14 cellular contexts compared by ENCODE assay signal in the genomic region with DNA sequence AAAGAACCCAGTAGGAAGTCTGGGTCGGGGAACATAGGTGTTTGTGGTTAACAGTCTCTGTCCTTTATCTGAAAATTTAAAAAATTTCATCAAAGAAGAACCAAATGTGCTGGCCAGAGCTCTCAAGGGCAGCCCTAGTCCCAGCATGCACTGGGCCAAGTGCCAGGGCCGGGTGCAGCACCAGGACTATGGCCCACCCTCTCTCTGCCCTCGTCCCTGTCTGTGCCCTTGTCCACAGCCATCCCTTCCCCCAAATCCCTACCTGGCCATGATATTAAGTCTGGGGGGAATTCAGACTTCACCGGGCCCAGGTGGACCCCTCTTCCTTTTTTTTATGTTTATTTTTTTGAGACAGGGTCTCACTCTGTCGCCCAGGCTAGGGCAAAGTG. TPM values are rescaled to one million over a fixed set of nuclear protein-coding genes. Genes with fewer than 3 reads are reported as not detected.
DNase-seq lines count a peak whose midpoint lies in the region; ATAC-seq and TF ChIP-seq lines count a peak whose summit lies in the region.
"Had no signal": no experiment of that assay in that cellular context is flagged by ENCODE, and none has a peak within 500 bp of the region (broad histone marks: within the 10 kb centered on the region; RNA-seq: fewer than 3 reads in every experiment).

No MANE protein-coding gene starts in this region.

- H3K4me1 Mint-ChIP-seq in chondrocyte (ENCODE audit: low read depth) (peaks cover 21% of the 10 kb centered on the region), progenitor cell of endocrine pancreas (ENCODE audit: low read depth) (peaks cover 5% of the 10 kb centered on the region)
- H3K4me1 Mint-ChIP-seq: neural crest cell had no signal

- H3K9me3 Mint-ChIP-seq in chondrocyte (ENCODE audit: low read depth) (peaks cover 2% of the 10 kb centered on the region), progenitor cell of endocrine pancreas (ENCODE audit: low read depth) (no peaks in the 10 kb centered on the region)
- H3K9me3 Mint-ChIP-seq: activated naive CD8-positive, alpha-beta T cell treated with anti-CD3 and anti-CD28 coated beads, Interleukin-2, amount 10 ng/mL, durations not matched to agents 7 days and 5 days; neural crest cell had no signal

- H3K4me1 ChIP-seq in left ventricle myocardium inferior (no peaks in the 10 kb centered on the region), muscle layer of duodenum (ENCODE audit: control insufficient read depth in 1 of 2, insufficient read depth in 2 of 2, low read length in 2 of 2) (peaks cover 0 to 4% of the 10 kb centered on the region in 2 donors), transverse colon (peaks cover 0 to 3% (median 0%) of the 10 kb centered on the region in 4 donors)

- no peak for TF ChIP-seq POLR2A in transverse colon (IDR thresholded peaks at IDR 0.05)

- no peak overlapping the region for H3K4me3 ChIP-seq in left ventricle myocardium inferior
- no peak overlapping the region for H3K4me3 ChIP-seq in muscle layer of duodenum (ENCODE audit: low read depth in 1 of 2, low read length in 2 of 2)
- H3K4me3 ChIP-seq in transverse colon: no peak overlapping the region
- H3K4me3 ChIP-seq: hepatocyte, lung had no signal

- 71 to 83% methylated on average over 3 to 5 of the region's 5 CpGs for WGBS in transverse colon (ENCODE audit: low coverage in 1 of 2), 2 donors

- in situ Hi-C loops in transverse colon (cut with MboI; ENCODE audit: low pct_ligation_motif_present in 1 of 4, low pct_unique_long_range_greater_than_20kb in 1 of 4, low sequenced_read_pairs in 3 of 4): loop anchor here in 2 of 4 donors (25.0 kb wide), 1 partner anchor 403 kb away; no protein-coding TSS in a partner anchor

- ATAC-seq in Right ventricle myocardium superior (ENCODE audit: poor library complexity): no peak
- ATAC-seq: activated CD8-positive, alpha-beta memory T cell treated with anti-CD3 and anti-CD28 coated beads, Interleukin-2, amount 10 ng/mL, durations not matched to agents 7 days and 5 days had no signal

- H3K27me3 ChIP-seq in left ventricle myocardium inferior (ENCODE audit: low read depth) (no peaks in the 10 kb centered on the region), muscle layer of duodenum (ENCODE audit: low read depth, low read length) (no peaks in the 10 kb centered on the region), transverse colon (no peaks in the 10 kb centered on the region)
- H3K27me3 ChIP-seq: hepatocyte had no signal

- no peaks in the 10 kb centered on the region for H3K27me3 Mint-ChIP-seq in chondrocyte (ENCODE audit: low read depth)
- H3K27me3 Mint-ChIP-seq in progenitor cell of endocrine pancreas: no peaks in the 10 kb centered on the region
- H3K27me3 Mint-ChIP-seq: activated CD8-positive, alpha-beta memory T cell treated with anti-CD3 and anti-CD28 coated beads, Interleukin-2, amount 10 ng/mL, durations not matched to agents 7 days and 5 days; activated naive CD8-positive, alpha-beta T cell treated with anti-CD3 and anti-CD28 coated beads, Interleukin-2, amount 10 ng/mL, durations not matched to agents 7 days and 5 days had no signal

- H3K36me3 ChIP-seq in left ventricle myocardium inferior (no peaks in the 10 kb centered on the region), muscle layer of duodenum (ENCODE audit: control insufficient read depth in 1 of 2, insufficient read depth in 2 of 2, low read length in 2 of 2) (no peaks in the 10 kb centered on the region), transverse colon (no peaks in the 10 kb centered on the region)

- TF ChIP-seq EP300 in transverse colon (IDR thresholded peaks at IDR 0.05; ENCODE audit: low read depth): no peak

- H3K36me3 Mint-ChIP-seq in chondrocyte (ENCODE audit: low read depth) (peaks cover 6% of the 10 kb centered on the region), progenitor cell of endocrine pancreas (ENCODE audit: insufficient read depth) (peaks cover 3% of the 10 kb centered on the region)

- no peak for TF ChIP-seq CTCF in left ventricle myocardium inferior (IDR thresholded peaks at IDR 0.05; ENCODE audit: borderline replicate concordance)
- no peak for TF ChIP-seq CTCF in chondrocyte (IDR thresholded peaks at IDR 0.05)
- TF ChIP-seq CTCF in transverse colon (IDR thresholded peaks at IDR 0.05): no peak
- TF ChIP-seq CTCF in progenitor cell of endocrine pancreas (IDR thresholded peaks at IDR 0.05; ENCODE audit: unreplicated experiment): no peak

- H3K4me3 Mint-ChIP-seq in chondrocyte (ENCODE audit: unreplicated experiment) (no peak overlapping the region), progenitor cell of endocrine pancreas (ENCODE audit: low read depth) (no peak overlapping the region)
- H3K4me3 Mint-ChIP-seq: activated CD8-positive, alpha-beta memory T cell treated with anti-CD3 and anti-CD28 coated beads, Interleukin-2, amount 10 ng/mL, durations not matched to agents 7 days and 5 days; activated naive CD8-positive, alpha-beta T cell treated with anti-CD3 and anti-CD28 coated beads, Interleukin-2, amount 10 ng/mL, durations not matched to agents 7 days and 5 days; neural crest cell had no signal

- H3K9me3 ChIP-seq in left ventricle myocardium inferior (replicated peaks) (no peaks in the 10 kb centered on the region), muscle layer of duodenum (ENCODE audit: control insufficient read depth in 1 of 2, low read length in 2 of 2) (no peaks in the 10 kb centered on the region), transverse colon (no peaks in the 10 kb centered on the region)

- DNase-seq in left ventricle myocardium inferior (no peak), Right ventricle myocardium superior (no peak), chondrocyte (ENCODE audit: low spot score) (no peak), transverse colon (no peak), progenitor cell of endocrine pancreas (ENCODE audit: low spot score, unreplicated experiment) (no peak), dedifferentiated amniotic fluid mesenchymal stem cell (ENCODE audit: extremely low spot score) (no peak), NCI-H128 (lab: John Stamatoyannopoulos, UW; ENCODE audit: unreplicated experiment) (no peak)
- DNase-seq: activated CD8-positive, alpha-beta memory T cell treated with anti-CD3 and anti-CD28 coated beads, Interleukin-2, amount 10 ng/mL, durations not matched to agents 7 days and 5 days; activated naive CD8-positive, alpha-beta T cell treated with anti-CD3 and anti-CD28 coated beads, Interleukin-2, amount 10 ng/mL, durations not matched to agents 7 days and 5 days; NCI-H82 had no signal

- intact Hi-C loops in left ventricle myocardium inferior (cut with micrococcal nuclease): no loop called here
- intact Hi-C loops in Right ventricle myocardium superior (cut with DNase I): no loop called here
- intact Hi-C loops in transverse colon (cut with DNase I; ENCODE audit: low total_unique reads): loop anchor here (10.0 kb wide), 1 partner anchor 154 kb away; no protein-coding TSS in a partner anchor

- H3K27ac ChIP-seq in left ventricle myocardium inferior (replicated peaks) (peak overlapping the region; percentile 24), muscle layer of duodenum (ENCODE audit: low read length) (peak overlapping the region; percentile 74), transverse colon (peak overlapping the region; percentile 19 to 65 (median 44))
- H3K27ac ChIP-seq: hepatocyte had no signal

- peak overlapping the region; percentile 27 for H3K27ac Mint-ChIP-seq in chondrocyte (ENCODE audit: unreplicated experiment)
- H3K27ac Mint-ChIP-seq in progenitor cell of endocrine pancreas: no peak overlapping the region
- H3K27ac Mint-ChIP-seq: activated CD8-positive, alpha-beta memory T cell treated with anti-CD3 and anti-CD28 coated beads, Interleukin-2, amount 10 ng/mL, durations not matched to agents 7 days and 5 days; activated naive CD8-positive, alpha-beta T cell treated with anti-CD3 and anti-CD28 coated beads, Interleukin-2, amount 10 ng/mL, durations not matched to agents 7 days and 5 days had no signal

RNA-seq across cellular contexts. Expression of gene ZFP36L2, which starts 14.3 kb away (rescaled TPM):
- total RNA-seq in left ventricle myocardium inferior (48.5 TPM), Right ventricle myocardium superior (45.0 TPM), chondrocyte (95.8 to 103 TPM (median 98.3 TPM) in 3 replicates), transverse colon (100 to 1,000 TPM; 114 to 305 (median 208) TPM), progenitor cell of endocrine pancreas (213 and 222 TPM in 2 replicates)

Comparison
In these comparisons a context has a peak if more than half of its experiments do, and no peak if none do; other contexts are left out.
1. H3K27ac ChIP-seq: peak in every context shown above with its lines; median percentile 74 in muscle layer of duodenum; 44 in transverse colon; 24 in left ventricle myocardium inferior.